In genomic region chr4:153081181-153081580, GRCh38 we compare ENCODE assay signal across 36 cellular contexts.
"Had no signal": no experiment of that assay in that cellular context is flagged by ENCODE, and none has a peak within 500 bp of the region (broad histone marks: within the 10 kb centered on the region; RNA-seq: fewer than 3 reads in every experiment).

No MANE protein-coding gene starts in this region.

- H3K36me3 ChIP-seq: adrenal gland, breast epithelium, cardiac muscle cell, colonic mucosa, gastrocnemius medialis, heart left ventricle, WERI-Rb-1 had no signal

- H3K27ac Mint-ChIP-seq: activated CD8-positive, alpha-beta memory T cell treated with anti-CD3 and anti-CD28 coated beads, Interleukin-2, amount 10 ng/mL, durations not matched to agents 7 days and 5 days; activated CD8-positive, alpha-beta T cell treated with anti-CD3 and anti-CD28 coated beads for 36 hours; activated naive CD4-positive, alpha-beta T cell treated with anti-CD3 and anti-CD28 coated beads, Interleukin-2, amount 10 ng/mL, durations not matched to agents 7 days and 5 days; activated naive CD4-positive, alpha-beta T cell treated with anti-CD3 and anti-CD28 coated beads, Interleukin-2, amount 50 U/mL, for 72 hours; activated T-cell treated with anti-CD3 and anti-CD28 coated beads, Interleukin-2, amount 50 U/mL, for 24 hours; activated T-cell treated with anti-CD3 and anti-CD28 coated beads, Interleukin-2, amount 50 U/mL, for 72 hours; endodermal cell; T-helper 2 cell treated with Interferon-gamma antibody and Interleukin-4, amounts not matched to agents 5 μg/mL and 100 μg/mL, for 36 hours had no signal

- H3K36me3 Mint-ChIP-seq: activated CD8-positive, alpha-beta memory T cell treated with anti-CD3 and anti-CD28 coated beads, Interleukin-2, amount 10 ng/mL, durations not matched to agents 7 days and 5 days; activated naive CD4-positive, alpha-beta T cell treated with anti-CD3 and anti-CD28 coated beads, Interleukin-2, amount 10 ng/mL, durations not matched to agents 7 days and 5 days had no signal

- H3K4me3 ChIP-seq: adrenal gland, body of pancreas, breast epithelium, cardiac muscle cell, colonic mucosa, gastrocnemius medialis, heart left ventricle had no signal

- ATAC-seq: activated CD4-positive, CD25-positive, alpha-beta regulatory T cell treated with anti-CD3 and anti-CD28 coated beads, Interleukin-2, amount 50 U/mL, for 24 hours; activated CD8-positive, alpha-beta memory T cell treated with anti-CD3 and anti-CD28 coated beads, Interleukin-2, amount 10 ng/mL, durations not matched to agents 7 days and 5 days; activated CD8-positive, alpha-beta T cell treated with anti-CD3 and anti-CD28 coated beads for 36 hours; activated naive CD4-positive, alpha-beta T cell treated with anti-CD3 and anti-CD28 coated beads, Interleukin-2, amount 50 U/mL, for 72 hours; activated T-cell treated with anti-CD3 and anti-CD28 coated beads, Interleukin-2, amount 50 U/mL, for 72 hours; body of pancreas; esophagus mucosa; foreskin keratinocyte; gastrocnemius medialis; heart left ventricle; T-helper 17 cell had no signal

- H3K4me1 ChIP-seq: breast epithelium, colonic mucosa, foreskin keratinocyte had no signal

- H3K9me3 Mint-ChIP-seq: activated B cell treated with CpG ODN at 0.5 μM for 24 hours; activated CD8-positive, alpha-beta T cell treated with anti-CD3 and anti-CD28 coated beads for 36 hours; activated naive CD4-positive, alpha-beta T cell treated with anti-CD3 and anti-CD28 coated beads, Interleukin-2, amount 10 ng/mL, durations not matched to agents 7 days and 5 days; activated naive CD4-positive, alpha-beta T cell treated with anti-CD3 and anti-CD28 coated beads, Interleukin-2, amount 50 U/mL, for 72 hours; activated T-cell treated with anti-CD3 and anti-CD28 coated beads, Interleukin-2, amount 50 U/mL, for 24 hours; activated T-cell treated with anti-CD3 and anti-CD28 coated beads, Interleukin-2, amount 50 U/mL, for 72 hours; endodermal cell; T-helper 2 cell treated with Interferon-gamma antibody and Interleukin-4, amounts not matched to agents 5 μg/mL and 100 μg/mL, for 36 hours had no signal

- H3K9me3 ChIP-seq: adrenal gland, body of pancreas, breast epithelium, colonic mucosa, gastrocnemius medialis, heart left ventricle had no signal

- H3K27me3 ChIP-seq: adrenal gland, body of pancreas, breast epithelium, cardiac muscle cell, colonic mucosa, foreskin keratinocyte, gastrocnemius medialis, heart left ventricle had no signal

- H3K4me3 Mint-ChIP-seq: activated B cell treated with CpG ODN at 0.5 μM for 24 hours; activated CD8-positive, alpha-beta memory T cell treated with anti-CD3 and anti-CD28 coated beads, Interleukin-2, amount 10 ng/mL, durations not matched to agents 7 days and 5 days; activated CD8-positive, alpha-beta T cell treated with anti-CD3 and anti-CD28 coated beads for 36 hours; activated naive CD4-positive, alpha-beta T cell treated with anti-CD3 and anti-CD28 coated beads, Interleukin-2, amount 10 ng/mL, durations not matched to agents 7 days and 5 days; activated T-cell treated with anti-CD3 and anti-CD28 coated beads, Interleukin-2, amount 50 U/mL, for 24 hours; activated T-cell treated with anti-CD3 and anti-CD28 coated beads, Interleukin-2, amount 50 U/mL, for 72 hours; endodermal cell; T-helper 17 cell; T-helper 2 cell treated with Interferon-gamma antibody and Interleukin-4, amounts not matched to agents 5 μg/mL and 100 μg/mL, for 36 hours had no signal

- DNase-seq: activated B cell treated with CpG ODN at 0.5 μM for 24 hours; activated CD4-positive, alpha-beta T cell treated with anti-CD3 and anti-CD28 coated beads for 48 hours; activated CD4-positive, alpha-beta T cell treated with anti-CD3 and anti-CD28 coated beads, Interleukin-2, amount 50 U/mL, for 1 hour; activated CD4-positive, alpha-beta T cell treated with anti-CD3 and anti-CD28 coated beads, Interleukin-2, amount 50 U/mL, for 48 hours; activated CD8-positive, alpha-beta memory T cell treated with anti-CD3 and anti-CD28 coated beads, Interleukin-2, amount 10 ng/mL, durations not matched to agents 7 days and 5 days; activated CD8-positive, alpha-beta memory T cell treated with anti-CD3 and anti-CD28 coated beads, Interleukin-2, amount 50 U/mL, for 48 hours; activated CD8-positive, alpha-beta T cell treated with anti-CD3 and anti-CD28 coated beads for 36 hours; activated gamma-delta T cell; activated naive CD4-positive, alpha-beta T cell; activated naive CD4-positive, alpha-beta T cell treated with anti-CD3 and anti-CD28 coated beads, Interleukin-2, amount 10 ng/mL, durations not matched to agents 7 days and 5 days; activated T-cell treated with anti-CD3 and anti-CD28 coated beads for 4 hours; activated T-cell treated with anti-CD3 and anti-CD28 coated beads, Interleukin-2, amount 50 U/mL, for 24 hours; activated T-cell treated with anti-CD3 and anti-CD28 coated beads, Interleukin-2, amount 50 U/mL, for 72 hours; adrenal gland; amygdala; aorta; body of pancreas; central memory CD4-positive, alpha-beta T cell; cerebellar nuclear complex; colonic mucosa; effector CD8-positive, alpha-beta T cell; endodermal cell; foreskin keratinocyte; gastrocnemius medialis; glutamatergic neuron; heart left ventricle; T-helper 1 cell; T-helper 17 cell; T1000; WERI-Rb-1 had no signal

- H3K27ac ChIP-seq: adrenal gland, body of pancreas, breast epithelium, cardiac muscle cell, colonic mucosa, foreskin keratinocyte, gastrocnemius medialis, heart left ventricle had no signal
